In genomic region chr2:105919826-105920225, GRCh38 we compare ENCODE assay signal across 1 cellular context.
TF ChIP-seq lines count a peak whose summit lies in the region.

No MANE protein-coding gene starts in this region.

TF ChIP-seq in HepG2, 621 proteins besides CTCF, POLR2A, EP300 and RAD21 (continued from another document and continues in another):
- TF ChIP-seq SNAPC4 (CRISPR knock-in tag; IDR thresholded peaks at IDR 0.05) (0 out of 2 replicates have a peak, but pooled peaks have one; percentile 63), FOXO4 (CRISPR knock-in tag; conservative IDR thresholded peaks at IDR 0.05) (no peak), REL (CRISPR knock-in tag; conservative IDR thresholded peaks at IDR 0.05) (no peak), ZNF770 (CRISPR knock-in tag; IDR thresholded peaks at IDR 0.05) (no peak), ZNF841 (CRISPR knock-in tag; IDR thresholded peaks at IDR 0.05; ENCODE audit: borderline replicate concordance) (no peak), ATRX (CRISPR knock-in tag; IDR thresholded peaks at IDR 0.05; ENCODE audit: borderline replicate concordance) (no peak), DMAP1 (CRISPR knock-in tag; IDR thresholded peaks at IDR 0.05) (no peak), ISX (CRISPR knock-in tag; conservative IDR thresholded peaks at IDR 0.05) (no peak), GLI4 (CRISPR knock-in tag; IDR thresholded peaks at IDR 0.05; ENCODE audit: borderline replicate concordance) (no peak), JUND (CRISPR knock-in tag; IDR thresholded peaks at IDR 0.05) (no peak), PRMT3 (CRISPR knock-in tag; IDR thresholded peaks at IDR 0.05; ENCODE audit: borderline replicate concordance, low read depth) (no peak), IRF2 (CRISPR knock-in tag; IDR thresholded peaks at IDR 0.05) (no peak), ZNF30 (CRISPR knock-in tag; IDR thresholded peaks at IDR 0.05) (no peak), ZSCAN29 (CRISPR knock-in tag; conservative IDR thresholded peaks at IDR 0.05) (no peak), NR1H2 (CRISPR knock-in tag; IDR thresholded peaks at IDR 0.05; ENCODE audit: borderline replicate concordance, low read depth) (no peak), NFKB2 (CRISPR knock-in tag; IDR thresholded peaks at IDR 0.05; ENCODE audit: borderline replicate concordance) (no peak), ZMYM3 (CRISPR knock-in tag; IDR thresholded peaks at IDR 0.05) (no peak), MED8 (CRISPR knock-in tag; IDR thresholded peaks at IDR 0.05; ENCODE audit: insufficient replicate concordance) (peak; percentile 56), KDM3A (CRISPR knock-in tag; IDR thresholded peaks at IDR 0.05; ENCODE audit: low read depth) (no peak), TOPORS (CRISPR knock-in tag; IDR thresholded peaks at IDR 0.05) (no peak), SCMH1 (CRISPR knock-in tag; IDR thresholded peaks at IDR 0.05; ENCODE audit: borderline replicate concordance) (no peak), KAT8 (CRISPR knock-in tag; IDR thresholded peaks at IDR 0.05) (no peak), ZNF790 (CRISPR knock-in tag; IDR thresholded peaks at IDR 0.05; ENCODE audit: borderline replicate concordance) (no peak), ZBTB20 (CRISPR knock-in tag; IDR thresholded peaks at IDR 0.05; ENCODE audit: borderline replicate concordance, low read depth) (no peak)
- TF ChIP-seq, protein P1, sequence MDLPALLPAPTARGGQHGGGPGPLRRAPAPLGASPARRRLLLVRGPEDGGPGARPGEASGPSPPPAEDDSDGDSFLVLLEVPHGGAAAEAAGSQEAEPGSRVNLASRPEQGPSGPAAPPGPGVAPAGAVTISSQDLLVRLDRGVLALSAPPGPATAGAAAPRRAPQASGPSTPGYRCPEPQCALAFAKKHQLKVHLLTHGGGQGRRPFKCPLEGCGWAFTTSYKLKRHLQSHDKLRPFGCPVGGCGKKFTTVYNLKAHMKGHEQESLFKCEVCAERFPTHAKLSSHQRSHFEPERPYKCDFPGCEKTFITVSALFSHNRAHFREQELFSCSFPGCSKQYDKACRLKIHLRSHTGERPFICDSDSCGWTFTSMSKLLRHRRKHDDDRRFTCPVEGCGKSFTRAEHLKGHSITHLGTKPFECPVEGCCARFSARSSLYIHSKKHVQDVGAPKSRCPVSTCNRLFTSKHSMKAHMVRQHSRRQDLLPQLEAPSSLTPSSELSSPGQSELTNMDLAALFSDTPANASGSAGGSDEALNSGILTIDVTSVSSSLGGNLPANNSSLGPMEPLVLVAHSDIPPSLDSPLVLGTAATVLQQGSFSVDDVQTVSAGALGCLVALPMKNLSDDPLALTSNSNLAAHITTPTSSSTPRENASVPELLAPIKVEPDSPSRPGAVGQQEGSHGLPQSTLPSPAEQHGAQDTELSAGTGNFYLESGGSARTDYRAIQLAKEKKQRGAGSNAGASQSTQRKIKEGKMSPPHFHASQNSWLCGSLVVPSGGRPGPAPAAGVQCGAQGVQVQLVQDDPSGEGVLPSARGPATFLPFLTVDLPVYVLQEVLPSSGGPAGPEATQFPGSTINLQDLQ (CRISPR knock-in tag; IDR thresholded peaks at IDR 0.05): no peak
- TF ChIP-seq, protein P2, sequence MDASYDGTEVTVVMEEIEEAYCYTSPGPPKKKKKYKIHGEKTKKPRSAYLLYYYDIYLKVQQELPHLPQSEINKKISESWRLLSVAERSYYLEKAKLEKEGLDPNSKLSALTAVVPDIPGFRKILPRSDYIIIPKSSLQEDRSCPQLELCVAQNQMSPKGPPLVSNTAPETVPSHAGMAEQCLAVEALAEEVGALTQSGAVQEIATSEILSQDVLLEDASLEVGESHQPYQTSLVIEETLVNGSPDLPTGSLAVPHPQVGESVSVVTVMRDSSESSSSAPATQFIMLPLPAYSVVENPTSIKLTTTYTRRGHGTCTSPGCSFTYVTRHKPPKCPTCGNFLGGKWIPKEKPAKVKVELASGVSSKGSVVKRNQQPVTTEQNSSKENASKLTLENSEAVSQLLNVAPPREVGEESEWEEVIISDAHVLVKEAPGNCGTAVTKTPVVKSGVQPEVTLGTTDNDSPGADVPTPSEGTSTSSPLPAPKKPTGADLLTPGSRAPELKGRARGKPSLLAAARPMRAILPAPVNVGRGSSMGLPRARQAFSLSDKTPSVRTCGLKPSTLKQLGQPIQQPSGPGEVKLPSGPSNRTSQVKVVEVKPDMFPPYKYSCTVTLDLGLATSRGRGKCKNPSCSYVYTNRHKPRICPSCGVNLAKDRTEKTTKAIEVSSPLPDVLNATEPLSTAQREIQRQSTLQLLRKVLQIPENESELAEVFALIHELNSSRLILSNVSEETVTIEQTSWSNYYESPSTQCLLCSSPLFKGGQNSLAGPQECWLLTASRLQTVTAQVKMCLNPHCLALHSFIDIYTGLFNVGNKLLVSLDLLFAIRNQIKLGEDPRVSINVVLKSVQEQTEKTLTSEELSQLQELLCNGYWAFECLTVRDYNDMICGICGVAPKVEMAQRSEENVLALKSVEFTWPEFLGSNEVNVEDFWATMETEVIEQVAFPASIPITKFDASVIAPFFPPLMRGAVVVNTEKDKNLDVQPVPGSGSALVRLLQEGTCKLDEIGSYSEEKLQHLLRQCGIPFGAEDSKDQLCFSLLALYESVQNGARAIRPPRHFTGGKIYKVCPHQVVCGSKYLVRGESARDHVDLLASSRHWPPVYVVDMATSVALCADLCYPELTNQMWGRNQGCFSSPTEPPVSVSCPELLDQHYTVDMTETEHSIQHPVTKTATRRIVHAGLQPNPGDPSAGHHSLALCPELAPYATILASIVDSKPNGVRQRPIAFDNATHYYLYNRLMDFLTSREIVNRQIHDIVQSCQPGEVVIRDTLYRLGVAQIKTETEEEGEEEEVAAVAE (CRISPR knock-in tag; IDR thresholded peaks at IDR 0.05; ENCODE audit: borderline replicate concordance): no peak
- TF ChIP-seq, protein P3, sequence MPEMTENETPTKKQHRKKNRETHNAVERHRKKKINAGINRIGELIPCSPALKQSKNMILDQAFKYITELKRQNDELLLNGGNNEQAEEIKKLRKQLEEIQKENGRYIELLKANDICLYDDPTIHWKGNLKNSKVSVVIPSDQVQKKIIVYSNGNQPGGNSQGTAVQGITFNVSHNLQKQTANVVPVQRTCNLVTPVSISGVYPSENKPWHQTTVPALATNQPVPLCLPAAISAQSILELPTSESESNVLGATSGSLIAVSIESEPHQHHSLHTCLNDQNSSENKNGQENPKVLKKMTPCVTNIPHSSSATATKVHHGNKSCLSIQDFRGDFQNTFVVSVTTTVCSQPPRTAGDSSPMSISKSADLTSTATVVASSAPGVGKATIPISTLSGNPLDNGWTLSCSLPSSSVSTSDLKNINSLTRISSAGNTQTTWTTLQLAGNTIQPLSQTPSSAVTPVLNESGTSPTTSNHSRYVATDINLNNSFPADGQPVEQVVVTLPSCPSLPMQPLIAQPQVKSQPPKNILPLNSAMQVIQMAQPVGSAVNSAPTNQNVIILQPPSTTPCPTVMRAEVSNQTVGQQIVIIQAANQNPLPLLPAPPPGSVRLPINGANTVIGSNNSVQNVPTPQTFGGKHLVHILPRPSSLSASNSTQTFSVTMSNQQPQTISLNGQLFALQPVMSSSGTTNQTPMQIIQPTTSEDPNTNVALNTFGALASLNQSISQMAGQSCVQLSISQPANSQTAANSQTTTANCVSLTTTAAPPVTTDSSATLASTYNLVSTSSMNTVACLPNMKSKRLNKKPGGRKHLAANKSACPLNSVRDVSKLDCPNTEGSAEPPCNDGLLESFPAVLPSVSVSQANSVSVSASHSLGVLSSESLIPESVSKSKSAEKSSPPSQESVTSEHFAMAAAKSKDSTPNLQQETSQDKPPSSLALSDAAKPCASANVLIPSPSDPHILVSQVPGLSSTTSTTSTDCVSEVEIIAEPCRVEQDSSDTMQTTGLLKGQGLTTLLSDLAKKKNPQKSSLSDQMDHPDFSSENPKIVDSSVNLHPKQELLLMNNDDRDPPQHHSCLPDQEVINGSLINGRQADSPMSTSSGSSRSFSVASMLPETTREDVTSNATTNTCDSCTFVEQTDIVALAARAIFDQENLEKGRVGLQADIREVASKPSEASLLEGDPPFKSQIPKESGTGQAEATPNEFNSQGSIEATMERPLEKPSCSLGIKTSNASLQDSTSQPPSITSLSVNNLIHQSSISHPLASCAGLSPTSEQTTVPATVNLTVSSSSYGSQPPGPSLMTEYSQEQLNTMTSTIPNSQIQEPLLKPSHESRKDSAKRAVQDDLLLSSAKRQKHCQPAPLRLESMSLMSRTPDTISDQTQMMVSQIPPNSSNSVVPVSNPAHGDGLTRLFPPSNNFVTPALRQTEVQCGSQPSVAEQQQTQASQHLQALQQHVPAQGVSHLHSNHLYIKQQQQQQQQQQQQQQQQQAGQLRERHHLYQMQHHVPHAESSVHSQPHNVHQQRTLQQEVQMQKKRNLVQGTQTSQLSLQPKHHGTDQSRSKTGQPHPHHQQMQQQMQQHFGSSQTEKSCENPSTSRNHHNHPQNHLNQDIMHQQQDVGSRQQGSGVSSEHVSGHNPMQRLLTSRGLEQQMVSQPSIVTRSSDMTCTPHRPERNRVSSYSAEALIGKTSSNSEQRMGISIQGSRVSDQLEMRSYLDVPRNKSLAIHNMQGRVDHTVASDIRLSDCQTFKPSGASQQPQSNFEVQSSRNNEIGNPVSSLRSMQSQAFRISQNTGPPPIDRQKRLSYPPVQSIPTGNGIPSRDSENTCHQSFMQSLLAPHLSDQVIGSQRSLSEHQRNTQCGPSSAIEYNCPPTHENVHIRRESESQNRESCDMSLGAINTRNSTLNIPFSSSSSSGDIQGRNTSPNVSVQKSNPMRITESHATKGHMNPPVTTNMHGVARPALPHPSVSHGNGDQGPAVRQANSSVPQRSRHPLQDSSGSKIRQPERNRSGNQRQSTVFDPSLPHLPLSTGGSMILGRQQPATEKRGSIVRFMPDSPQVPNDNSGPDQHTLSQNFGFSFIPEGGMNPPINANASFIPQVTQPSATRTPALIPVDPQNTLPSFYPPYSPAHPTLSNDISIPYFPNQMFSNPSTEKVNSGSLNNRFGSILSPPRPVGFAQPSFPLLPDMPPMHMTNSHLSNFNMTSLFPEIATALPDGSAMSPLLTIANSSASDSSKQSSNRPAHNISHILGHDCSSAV (CRISPR knock-in tag; IDR thresholded peaks at IDR 0.05; ENCODE audit: borderline replicate concordance): no peak
- TF ChIP-seq, protein P4, sequence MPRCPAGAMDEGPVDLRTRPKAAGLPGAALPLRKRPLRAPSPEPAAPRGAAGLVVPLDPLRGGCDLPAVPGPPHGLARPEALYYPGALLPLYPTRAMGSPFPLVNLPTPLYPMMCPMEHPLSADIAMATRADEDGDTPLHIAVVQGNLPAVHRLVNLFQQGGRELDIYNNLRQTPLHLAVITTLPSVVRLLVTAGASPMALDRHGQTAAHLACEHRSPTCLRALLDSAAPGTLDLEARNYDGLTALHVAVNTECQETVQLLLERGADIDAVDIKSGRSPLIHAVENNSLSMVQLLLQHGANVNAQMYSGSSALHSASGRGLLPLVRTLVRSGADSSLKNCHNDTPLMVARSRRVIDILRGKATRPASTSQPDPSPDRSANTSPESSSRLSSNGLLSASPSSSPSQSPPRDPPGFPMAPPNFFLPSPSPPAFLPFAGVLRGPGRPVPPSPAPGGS (CRISPR knock-in tag; IDR thresholded peaks at IDR 0.05): peak; percentile 9; the same call in 1 of the 2 replicates
